Comparison of ENCODE assay signal across 1 cellular context in genomic region chr3:120160050-120160449, GRCh38.
TF ChIP-seq lines count a peak whose summit lies in the region.

No MANE protein-coding gene starts in this region.

TF ChIP-seq in GM23338, 12 proteins besides CTCF, POLR2A, EP300 and RAD21 (continued from another document):
- TF ChIP-seq ZNF462 (CRISPR knock-in tag; IDR thresholded peaks at IDR 0.05) (no peak), NANOG (IDR thresholded peaks at IDR 0.05; ENCODE audit: borderline replicate concordance) (no peak), EZH2 (IDR thresholded peaks at IDR 0.05; ENCODE audit: low read depth, unreplicated experiment) (no peak)
